In genomic region chr3:141448606-141449216, GRCh38 we compare ENCODE assay signal across 19 cellular contexts. TPM values are rescaled to one million over a fixed set of nuclear protein-coding genes. Genes with fewer than 3 reads are reported as not detected.
DNase-seq lines count a peak whose midpoint lies in the region; ATAC-seq and TF ChIP-seq lines count a peak whose summit lies in the region.
"Had no signal": no experiment of that assay in that cellular context is flagged by ENCODE, and none has a peak within 500 bp of the region (broad histone marks: within the 10 kb centered on the region; RNA-seq: fewer than 3 reads in every experiment).

No MANE protein-coding gene starts in this region.

- H3K4me3 ChIP-seq in BE2C (ENCODE audit: low read depth, low read length) (peak overlapping the region; percentile 10), rectal smooth muscle tissue (ENCODE audit: low read length) (no peak overlapping the region)
- H3K4me3 ChIP-seq: adrenal gland, ovary had no signal

- ATAC-seq in GM21737 (IDR thresholded peaks at IDR 0.05; ENCODE audit: unreplicated experiment) = no peak
- ATAC-seq: foreskin keratinocyte had no signal

- H3K36me3 ChIP-seq in BE2C = peaks cover 15% of the 10 kb centered on the region
- peaks cover 9% of the 10 kb centered on the region for H3K36me3 ChIP-seq in rectal smooth muscle tissue (ENCODE audit: control insufficient read depth, insufficient read depth, low read length)
- H3K36me3 ChIP-seq: ovary had no signal

- TF ChIP-seq CTCF in BE2C (IDR thresholded peaks at IDR 0.05; ENCODE audit: low read depth, low read length) = no peak

- H3K27ac ChIP-seq in rectal smooth muscle tissue (ENCODE audit: low read depth, low read length) = peak overlapping the region; percentile 3
- H3K27ac ChIP-seq: foreskin keratinocyte had no signal

- H3K27me3 ChIP-seq in BE2C (no peaks in the 10 kb centered on the region), rectal smooth muscle tissue (ENCODE audit: control insufficient read depth, insufficient read depth, low read length) (no peaks in the 10 kb centered on the region)
- H3K27me3 ChIP-seq: adrenal gland, foreskin keratinocyte, ovary had no signal

- no peak overlapping the region for H3K9ac ChIP-seq in rectal smooth muscle tissue (ENCODE audit: low read length)

- no peaks in the 10 kb centered on the region for H3K9me3 ChIP-seq in BE2C
- H3K9me3 ChIP-seq: adrenal gland, ovary had no signal

- H3K4me1 ChIP-seq in BE2C (peaks cover 42% of the 10 kb centered on the region), rectal smooth muscle tissue (ENCODE audit: control insufficient read depth, insufficient read depth, low read length) (peaks cover 24% of the 10 kb centered on the region)
- H3K4me1 ChIP-seq: foreskin keratinocyte had no signal

- DNase-seq in BE2C (peak; percentile 29), M059J (ENCODE audit: low read depth) (peak; percentile 59), fibroblast of gingiva (ENCODE audit: low read depth) (peak; percentile 61), SW 1271 (lab: John Stamatoyannopoulos, UW) (no peak), HK-2 (ENCODE audit: unreplicated experiment) (no peak), NCI-H1436 treated with DMSO at 0.1 percent for 48 hours (lab: John Stamatoyannopoulos, UW) (no peak)
- DNase-seq: activated CD4-positive, alpha-beta T cell treated with anti-CD3 and anti-CD28 coated beads, Interleukin-2, amount 50 U/mL, for 4 hours; adrenal gland; CD4-positive, CD25-positive, alpha-beta regulatory T cell; EL; foreskin keratinocyte; Kasumi-1; mesendoderm; NCI-H187; NCI-H526 treated with DMSO at 0.1 percent for 48 hours; ovary; T-helper 9 cell had no signal

RNA-seq across cellular contexts. Expression of gene RASA2, which starts 38.1 kb away (rescaled TPM):
- 2.1 TPM for polyA plus RNA-seq in BE2C (2012; ENCODE audit: insufficient read depth, insufficient read length, low read depth)
- total RNA-seq in M059J (2014; rRNA removed; shearing (Covaris generic)) = 16.4 and 20.8 TPM in 2 replicates

Comparison
In these comparisons a context has a peak if more than half of its experiments do, and no peak if none do; other contexts are left out.
1. DNase-seq: peak in BE2C (single experiment), M059J (single experiment) and fibroblast of gingiva (single experiment); none in SW 1271 (0 of 2), HK-2 (single experiment) and NCI-H1436 treated with DMSO at 0.1 percent for 48 hours (single experiment).